1 cellular context compared by ENCODE assay signal in the genomic region with DNA sequence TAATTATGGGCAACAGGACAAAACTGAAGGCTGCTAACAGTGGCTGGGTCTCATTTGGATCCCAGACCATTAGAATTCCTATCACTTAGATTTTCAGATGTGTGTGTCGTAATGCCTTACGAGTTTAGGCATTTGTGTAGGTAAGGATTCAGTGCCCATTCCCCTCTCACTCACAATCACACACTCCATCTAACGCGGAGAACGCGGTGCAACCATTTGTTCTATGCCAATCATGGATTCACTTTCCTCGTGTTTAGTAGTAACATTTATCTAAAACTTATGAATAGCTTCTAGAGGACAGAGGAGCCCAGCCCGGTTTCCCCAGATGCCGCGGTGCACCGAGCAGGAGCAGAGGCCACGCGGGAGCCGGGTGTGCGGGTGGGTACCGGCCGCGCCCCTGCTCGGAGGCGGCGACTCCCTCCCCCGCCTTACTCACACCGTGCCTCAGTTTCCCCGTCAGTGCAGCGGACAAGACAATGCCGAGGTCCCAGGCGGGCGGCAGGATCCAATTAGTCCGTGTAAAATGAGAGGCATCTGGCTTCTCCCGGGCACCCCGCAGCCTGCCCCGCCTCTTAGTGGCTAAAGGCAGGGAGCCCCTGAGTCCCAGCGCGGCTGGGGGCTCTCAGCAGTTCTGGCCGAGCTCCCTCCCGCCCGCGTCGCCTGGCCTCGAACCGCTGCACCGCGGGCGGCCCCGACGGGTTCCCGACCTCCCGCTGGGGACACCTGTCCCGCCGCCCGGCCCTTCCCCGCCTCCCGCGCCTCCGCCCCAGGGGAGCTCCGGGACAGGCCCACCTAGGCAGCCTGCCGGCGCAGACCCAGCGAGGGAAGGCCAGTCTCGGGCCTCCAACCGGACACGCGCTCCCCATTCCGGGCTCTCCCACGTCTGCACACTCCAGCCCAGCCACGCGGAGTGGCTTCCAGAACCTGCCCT.
TF ChIP-seq lines count a peak whose summit lies in the region.

No MANE protein-coding gene starts in this region.

TF ChIP-seq in IMR-90, 13 proteins besides CTCF, POLR2A, EP300 and RAD21:
- TF ChIP-seq CEBPB (IDR thresholded peaks at IDR 0.05; ENCODE audit: low read depth, low read length) (0 out of 2 replicates have a peak, but pooled peaks have one; percentile 14), FOS (IDR thresholded peaks at IDR 0.05; ENCODE audit: low read depth, low read length) (no peak)
